In the genomic region with DNA sequence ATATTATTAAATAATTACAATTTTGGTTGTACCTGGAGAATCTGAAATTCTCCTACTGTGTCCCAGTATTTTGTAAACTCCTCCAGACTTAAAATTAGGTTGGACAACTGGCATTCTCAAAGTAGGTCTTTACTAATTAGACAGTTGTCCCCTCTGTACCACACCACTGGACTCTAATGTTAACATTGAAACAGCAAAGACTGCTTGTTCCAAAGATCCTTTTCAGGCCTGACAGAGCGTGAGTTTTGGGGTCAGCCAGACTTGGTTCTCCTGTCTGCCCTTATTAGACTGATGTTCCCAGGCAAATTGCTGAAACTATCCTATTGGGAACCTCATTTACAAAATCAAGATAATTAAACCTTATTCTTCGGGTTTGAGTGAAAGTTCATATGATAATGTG, we compare ENCODE assay signal across 1 cellular context.
TF ChIP-seq lines count a peak whose summit lies in the region.

No MANE protein-coding gene starts in this region.

TF ChIP-seq in WTC11, 78 proteins besides CTCF, POLR2A, EP300 and RAD21 (continued from another document):
- TF ChIP-seq ZNF423 (CRISPR knock-in tag; IDR thresholded peaks at IDR 0.05) (no peak), SP1 (CRISPR knock-in tag; conservative IDR thresholded peaks at IDR 0.05) (no peak), CREM (CRISPR knock-in tag; IDR thresholded peaks at IDR 0.05) (no peak), ZNF416 (CRISPR knock-in tag; IDR thresholded peaks at IDR 0.05) (no peak), HMGA2 (CRISPR knock-in tag; IDR thresholded peaks at IDR 0.05) (no peak), ZNF396 (CRISPR knock-in tag; IDR thresholded peaks at IDR 0.05; ENCODE audit: borderline replicate concordance) (no peak), GRHL2 (CRISPR knock-in tag; IDR thresholded peaks at IDR 0.05; ENCODE audit: insufficient replicate concordance, severe bottlenecking) (no peak)
- TF ChIP-seq, protein P1, sequence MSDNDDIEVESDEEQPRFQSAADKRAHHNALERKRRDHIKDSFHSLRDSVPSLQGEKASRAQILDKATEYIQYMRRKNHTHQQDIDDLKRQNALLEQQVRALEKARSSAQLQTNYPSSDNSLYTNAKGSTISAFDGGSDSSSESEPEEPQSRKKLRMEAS (CRISPR knock-in tag; IDR thresholded peaks at IDR 0.05) = no peak
- TF ChIP-seq, protein P2, sequence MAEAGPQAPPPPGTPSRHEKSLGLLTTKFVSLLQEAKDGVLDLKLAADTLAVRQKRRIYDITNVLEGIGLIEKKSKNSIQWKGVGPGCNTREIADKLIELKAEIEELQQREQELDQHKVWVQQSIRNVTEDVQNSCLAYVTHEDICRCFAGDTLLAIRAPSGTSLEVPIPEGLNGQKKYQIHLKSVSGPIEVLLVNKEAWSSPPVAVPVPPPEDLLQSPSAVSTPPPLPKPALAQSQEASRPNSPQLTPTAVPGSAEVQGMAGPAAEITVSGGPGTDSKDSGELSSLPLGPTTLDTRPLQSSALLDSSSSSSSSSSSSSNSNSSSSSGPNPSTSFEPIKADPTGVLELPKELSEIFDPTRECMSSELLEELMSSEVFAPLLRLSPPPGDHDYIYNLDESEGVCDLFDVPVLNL (CRISPR knock-in tag; IDR thresholded peaks at IDR 0.05; ENCODE audit: borderline replicate concordance, low read depth) = no peak
- TF ChIP-seq, protein P3, sequence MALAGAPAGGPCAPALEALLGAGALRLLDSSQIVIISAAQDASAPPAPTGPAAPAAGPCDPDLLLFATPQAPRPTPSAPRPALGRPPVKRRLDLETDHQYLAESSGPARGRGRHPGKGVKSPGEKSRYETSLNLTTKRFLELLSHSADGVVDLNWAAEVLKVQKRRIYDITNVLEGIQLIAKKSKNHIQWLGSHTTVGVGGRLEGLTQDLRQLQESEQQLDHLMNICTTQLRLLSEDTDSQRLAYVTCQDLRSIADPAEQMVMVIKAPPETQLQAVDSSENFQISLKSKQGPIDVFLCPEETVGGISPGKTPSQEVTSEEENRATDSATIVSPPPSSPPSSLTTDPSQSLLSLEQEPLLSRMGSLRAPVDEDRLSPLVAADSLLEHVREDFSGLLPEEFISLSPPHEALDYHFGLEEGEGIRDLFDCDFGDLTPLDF (CRISPR knock-in tag; IDR thresholded peaks at IDR 0.05) = no peak
- TF ChIP-seq, protein P4, sequence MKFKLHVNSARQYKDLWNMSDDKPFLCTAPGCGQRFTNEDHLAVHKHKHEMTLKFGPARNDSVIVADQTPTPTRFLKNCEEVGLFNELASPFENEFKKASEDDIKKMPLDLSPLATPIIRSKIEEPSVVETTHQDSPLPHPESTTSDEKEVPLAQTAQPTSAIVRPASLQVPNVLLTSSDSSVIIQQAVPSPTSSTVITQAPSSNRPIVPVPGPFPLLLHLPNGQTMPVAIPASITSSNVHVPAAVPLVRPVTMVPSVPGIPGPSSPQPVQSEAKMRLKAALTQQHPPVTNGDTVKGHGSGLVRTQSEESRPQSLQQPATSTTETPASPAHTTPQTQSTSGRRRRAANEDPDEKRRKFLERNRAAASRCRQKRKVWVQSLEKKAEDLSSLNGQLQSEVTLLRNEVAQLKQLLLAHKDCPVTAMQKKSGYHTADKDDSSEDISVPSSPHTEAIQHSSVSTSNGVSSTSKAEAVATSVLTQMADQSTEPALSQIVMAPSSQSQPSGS (CRISPR knock-in tag; IDR thresholded peaks at IDR 0.05; ENCODE audit: borderline replicate concordance, low read depth) = no peak
